26 cellular contexts compared by ENCODE assay signal in genomic region chr3:7160689-7161088, GRCh38.
"Had no signal": no experiment of that assay in that cellular context is flagged by ENCODE, and none has a peak within 500 bp of the region (broad histone marks: within the 10 kb centered on the region; RNA-seq: fewer than 3 reads in every experiment).

No MANE protein-coding gene starts in this region.

- H3K4me1 ChIP-seq: pancreas, psoas muscle, right lobe of liver, suprapubic skin, transverse colon, upper lobe of right lung, uterus had no signal

- DNase-seq: naive thymus-derived CD8-positive, alpha-beta T cell; nephron progenitor cell; nucleus accumbens; pancreas; psoas muscle; right cardiac atrium; right lobe of liver; sigmoid colon; small intestine; stimulated activated CD4-positive, alpha-beta T cell treated with anti-CD3 and anti-CD28 coated beads, Interleukin-15, amount 100 ng/mL, for 24 hours; stimulated activated CD4-positive, alpha-beta T cell treated with anti-CD3 and anti-CD28 coated beads, Interleukin-2, amount 100 ng/mL, for 24 hours; stimulated activated CD4-positive, alpha-beta T cell treated with anti-CD3 and anti-CD28 coated beads, Interleukin-2, amount 100 ng/mL, for 48 hours; stimulated activated CD4-positive, alpha-beta T cell treated with anti-CD3 and anti-CD28 coated beads, Interleukin-4, amount 100 ng/mL, for 24 hours; stimulated activated naive B cell treated with anti-CD40 and anti-IgM and Interleukin-4, amounts not matched to agents 10 μg/mL and 1 μg/mL and 100 μg/mL, for 72 hours; stimulated activated naive CD4-positive, alpha-beta T cell treated with Interleukin-2 at 50 U/mL for 16 hours; stimulated activated naive CD8-positive, alpha-beta T cell treated with anti-CD3 and anti-CD28 coated beads, Interleukin-15, amount 100 ng/mL, for 72 hours; substantia nigra; testis; tibial artery; transverse colon; upper lobe of right lung; uterus had no signal

- H3K27me3 ChIP-seq: neutrophil, pancreas, right lobe of liver, sigmoid colon, suprapubic skin, testis, tibial artery, transverse colon, upper lobe of right lung, uterus had no signal

- H3K9me3 ChIP-seq: neutrophil, pancreas, psoas muscle, right lobe of liver, sigmoid colon, suprapubic skin, testis, tibial artery, transverse colon, upper lobe of right lung, uterus had no signal

- ATAC-seq: naive thymus-derived CD8-positive, alpha-beta T cell; natural killer cell treated with Interleukin-12 subunit alpha and Interleukin-12 subunit beta and Interleukin-15 and Interleukin-18, amount 100 ng/mL, for 72 hours; pancreas; psoas muscle; right cardiac atrium; stimulated activated effector memory CD8-positive, alpha-beta T cell treated with anti-CD3 and anti-CD28 coated beads, Interleukin-12 subunit alpha, Interleukin-12 subunit beta, amount 100 ng/mL, for 72 hours; stimulated activated naive B cell treated with anti-CD40 and anti-IgM and Interleukin-4, amounts not matched to agents 10 μg/mL and 1 μg/mL and 100 μg/mL, for 72 hours; stimulated activated naive CD8-positive, alpha-beta T cell treated with anti-CD3 and anti-CD28 coated beads, Interleukin-15, amount 100 ng/mL, for 72 hours; upper lobe of right lung had no signal

- H3K4me3 ChIP-seq: pancreas, psoas muscle, right lobe of liver, sigmoid colon, suprapubic skin, testis, tibial artery, transverse colon, upper lobe of right lung, uterus had no signal

- H3K27ac ChIP-seq: neutrophil, pancreas, psoas muscle, right lobe of liver, sigmoid colon, suprapubic skin, testis, tibial artery, transverse colon, upper lobe of right lung, uterus had no signal

- H3K36me3 ChIP-seq: neutrophil, pancreas, right lobe of liver, sigmoid colon, suprapubic skin, tibial artery, transverse colon, upper lobe of right lung, uterus had no signal
